1 cellular context compared by ENCODE assay signal in the genomic region with DNA sequence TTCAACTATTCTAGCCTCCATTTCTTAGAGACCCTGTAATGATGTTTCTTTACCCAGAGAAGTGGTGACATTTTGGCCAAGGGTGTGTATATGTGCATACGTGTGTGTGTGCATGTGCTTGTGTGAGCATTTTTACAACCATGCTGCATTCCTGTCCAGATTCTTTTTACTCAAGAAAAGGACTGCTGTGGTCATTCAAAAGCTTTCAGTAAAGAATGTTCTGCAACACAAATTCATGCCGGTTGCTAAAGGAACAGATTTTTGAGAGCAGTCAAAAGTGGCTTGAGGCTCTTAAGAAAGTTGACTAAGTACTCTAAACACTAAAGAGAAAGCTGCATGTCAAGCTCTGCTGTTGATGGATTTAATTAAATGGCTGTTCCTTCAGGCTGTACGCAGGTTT.
TF ChIP-seq lines count a peak whose summit lies in the region.

No MANE protein-coding gene starts in this region.

TF ChIP-seq in SK-N-SH, 30 proteins besides CTCF, POLR2A, EP300 and RAD21:
- TF ChIP-seq FOXJ3 (CRISPR knock-in tag; IDR thresholded peaks at IDR 0.05) (no peak), POLR2AphosphoS5 (IDR thresholded peaks at IDR 0.05; ENCODE audit: low read depth, low read length) (no peak), ELF1 (IDR thresholded peaks at IDR 0.05) (no peak), RCOR1 (IDR thresholded peaks at IDR 0.05; ENCODE audit: low read length) (no peak), MEF2A (IDR thresholded peaks at IDR 0.05; ENCODE audit: borderline replicate concordance, low read depth) (no peak), GATA2 (CRISPR knock-in tag; IDR thresholded peaks at IDR 0.05) (no peak), FOSL2 (IDR thresholded peaks at IDR 0.05; ENCODE audit: borderline replicate concordance, low read depth) (no peak), NFIC (IDR thresholded peaks at IDR 0.05; ENCODE audit: borderline replicate concordance) (no peak), JUND (IDR thresholded peaks at IDR 0.05) (no peak), EZH2phosphoT487 (IDR thresholded peaks at IDR 0.05; ENCODE audit: borderline replicate concordance, low read depth) (no peak), RXRA (IDR thresholded peaks at IDR 0.05; ENCODE audit: borderline replicate concordance, low read depth) (no peak), GABPA (IDR thresholded peaks at IDR 0.05; ENCODE audit: low read depth) (no peak)
- TF ChIP-seq, protein P1, sequence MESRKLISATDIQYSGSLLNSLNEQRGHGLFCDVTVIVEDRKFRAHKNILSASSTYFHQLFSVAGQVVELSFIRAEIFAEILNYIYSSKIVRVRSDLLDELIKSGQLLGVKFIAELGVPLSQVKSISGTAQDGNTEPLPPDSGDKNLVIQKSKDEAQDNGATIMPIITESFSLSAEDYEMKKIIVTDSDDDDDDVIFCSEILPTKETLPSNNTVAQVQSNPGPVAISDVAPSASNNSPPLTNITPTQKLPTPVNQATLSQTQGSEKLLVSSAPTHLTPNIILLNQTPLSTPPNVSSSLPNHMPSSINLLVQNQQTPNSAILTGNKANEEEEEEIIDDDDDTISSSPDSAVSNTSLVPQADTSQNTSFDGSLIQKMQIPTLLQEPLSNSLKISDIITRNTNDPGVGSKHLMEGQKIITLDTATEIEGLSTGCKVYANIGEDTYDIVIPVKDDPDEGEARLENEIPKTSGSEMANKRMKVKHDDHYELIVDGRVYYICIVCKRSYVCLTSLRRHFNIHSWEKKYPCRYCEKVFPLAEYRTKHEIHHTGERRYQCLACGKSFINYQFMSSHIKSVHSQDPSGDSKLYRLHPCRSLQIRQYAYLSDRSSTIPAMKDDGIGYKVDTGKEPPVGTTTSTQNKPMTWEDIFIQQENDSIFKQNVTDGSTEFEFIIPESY (IDR thresholded peaks at IDR 0.05; ENCODE audit: borderline replicate concordance, low read depth) = no peak
- TF ChIP-seq, protein P2, sequence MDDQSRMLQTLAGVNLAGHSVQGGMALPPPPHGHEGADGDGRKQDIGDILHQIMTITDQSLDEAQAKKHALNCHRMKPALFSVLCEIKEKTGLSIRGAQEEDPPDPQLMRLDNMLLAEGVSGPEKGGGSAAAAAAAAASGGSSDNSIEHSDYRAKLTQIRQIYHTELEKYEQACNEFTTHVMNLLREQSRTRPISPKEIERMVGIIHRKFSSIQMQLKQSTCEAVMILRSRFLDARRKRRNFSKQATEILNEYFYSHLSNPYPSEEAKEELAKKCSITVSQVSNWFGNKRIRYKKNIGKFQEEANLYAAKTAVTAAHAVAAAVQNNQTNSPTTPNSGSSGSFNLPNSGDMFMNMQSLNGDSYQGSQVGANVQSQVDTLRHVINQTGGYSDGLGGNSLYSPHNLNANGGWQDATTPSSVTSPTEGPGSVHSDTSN (IDR thresholded peaks at IDR 0.05) = no peak
